ENCODE assay signal across 1 cellular context in genomic region chr1:169163059-169163458, GRCh38.
TF ChIP-seq lines count a peak whose summit lies in the region.

No MANE protein-coding gene starts in this region.

TF ChIP-seq in GM12878, 131 proteins besides CTCF, POLR2A, EP300 and RAD21 (continued from another document):
- TF ChIP-seq REST (IDR thresholded peaks at IDR 0.05; ENCODE audit: low read depth, low read length) (no peak), NR2F1 (conservative IDR thresholded peaks at IDR 0.05) (no peak), SMC3 (IDR thresholded peaks at IDR 0.05; ENCODE audit: borderline replicate concordance, low read length) (no peak), ATF7 (IDR thresholded peaks at IDR 0.05; ENCODE audit: low read depth) (peak; percentile 59), CBX5 (IDR thresholded peaks at IDR 0.05; ENCODE audit: low read depth) (no peak), RCOR1 (conservative IDR thresholded peaks at IDR 0.05; ENCODE audit: low read depth, low read length) (no peak), IKZF1 (conservative IDR thresholded peaks at IDR 0.05) (0 out of 2 replicates have a peak, but pooled peaks have one; percentile 24), HDAC6 (IDR thresholded peaks at IDR 0.05; ENCODE audit: unreplicated experiment) (no peak), CREB1 (IDR thresholded peaks at IDR 0.05; ENCODE audit: low read depth) (peak; percentile 52; the same call in 1 of the 2 replicates), ZZZ3 (IDR thresholded peaks at IDR 0.05; ENCODE audit: control insufficient read depth, insufficient read length, low read depth) (no peak), SMAD5 (IDR thresholded peaks at IDR 0.05; ENCODE audit: low read depth) (no peak), MEF2B (IDR thresholded peaks at IDR 0.05; ENCODE audit: partially characterized antibody, poor library complexity, severe bottlenecking) (no peak), IRF3 (IDR thresholded peaks at IDR 0.05) (no peak), POLR2AphosphoS5 (IDR thresholded peaks at IDR 0.05; ENCODE audit: low read length) (no peak), NFXL1 (IDR thresholded peaks at IDR 0.05; ENCODE audit: borderline replicate concordance) (no peak), KDM1A (IDR thresholded peaks at IDR 0.05; ENCODE audit: borderline replicate concordance) (no peak), RB1 (IDR thresholded peaks at IDR 0.05; ENCODE audit: borderline replicate concordance) (no peak), ZNF274 (IDR thresholded peaks at IDR 0.05; ENCODE audit: insufficient read depth, insufficient read length) (no peak), IKZF2 (IDR thresholded peaks at IDR 0.05) (peak in 1 of 2 experiments; percentile 51; a peak in 2 of 4 replicates), YY1 (IDR thresholded peaks at IDR 0.05; ENCODE audit: low read depth, low read length) (no peak), ZNF384 (IDR thresholded peaks at IDR 0.05; ENCODE audit: borderline replicate concordance, low read depth, low read length) (no peak), SREBF2 (IDR thresholded peaks at IDR 0.05; ENCODE audit: low read length) (no peak), E2F8 (IDR thresholded peaks at IDR 0.05; ENCODE audit: low read depth, partially characterized antibody) (no peak), SREBF1 (IDR thresholded peaks at IDR 0.05; ENCODE audit: low read length) (no peak), CREM (IDR thresholded peaks at IDR 0.05; ENCODE audit: low read depth) (peak; percentile 33; the same call in 1 of the 2 replicates), JUND (IDR thresholded peaks at IDR 0.05; ENCODE audit: low read depth, low read length) (no peak), BHLHE40 (IDR thresholded peaks at IDR 0.05; ENCODE audit: borderline replicate concordance in 1 of 2, low read depth in 2 of 2, low read length in 1 of 2) (no peak), GATAD2B (conservative IDR thresholded peaks at IDR 0.05; ENCODE audit: low read depth) (no peak), LARP7 (IDR thresholded peaks at IDR 0.05) (no peak), JUNB (IDR thresholded peaks at IDR 0.05) (peak; percentile 79), SIX5 (IDR thresholded peaks at IDR 0.05; ENCODE audit: low read depth, low read length, severe bottlenecking) (no peak), SRF (IDR thresholded peaks at IDR 0.05; ENCODE audit: low read depth in 2 of 2, low read length in 2 of 2) (no peak), CHD4 (IDR thresholded peaks at IDR 0.05) (no peak), EGR1 (IDR thresholded peaks at IDR 0.05; ENCODE audit: borderline replicate concordance in 1 of 2, low read depth in 2 of 2, low read length in 2 of 2) (no peak), DPF2 (IDR thresholded peaks at IDR 0.05) (no peak), MYB (IDR thresholded peaks at IDR 0.05; ENCODE audit: borderline replicate concordance, low read depth, low read length) (no peak), ETV6 (conservative IDR thresholded peaks at IDR 0.05 in 1 of 2, IDR thresholded peaks at IDR 0.05 in 1 of 2; ENCODE audit: borderline replicate concordance in 1 of 2, low read depth in 1 of 2) (no peak), ATF3 (IDR thresholded peaks at IDR 0.05; ENCODE audit: borderline replicate concordance, extremely low read depth, low read depth, low read length) (no peak), ZBTB4 (CRISPR knock-in tag; IDR thresholded peaks at IDR 0.05) (no peak), SUPT20H (IDR thresholded peaks at IDR 0.05; ENCODE audit: borderline replicate concordance, control insufficient read depth, low read depth, low read length) (no peak), SMARCA5 (IDR thresholded peaks at IDR 0.05) (no peak), NR2C1 (IDR thresholded peaks at IDR 0.05) (no peak), IRF4 (IDR thresholded peaks at IDR 0.05; ENCODE audit: low read depth, low read length) (peak; percentile 75; the same call in 1 of the 2 replicates), CEBPB (IDR thresholded peaks at IDR 0.05; ENCODE audit: borderline replicate concordance in 1 of 2, low read depth in 2 of 2, low read length in 2 of 2) (no peak), YBX1 (IDR thresholded peaks at IDR 0.05) (no peak), ZBED1 (IDR thresholded peaks at IDR 0.05; ENCODE audit: borderline replicate concordance) (no peak), SIN3A (IDR thresholded peaks at IDR 0.05; ENCODE audit: low read depth, low read length) (no peak), POU2F2 (IDR thresholded peaks at IDR 0.05; ENCODE audit: borderline replicate concordance, low read depth, low read length) (no peak), ZNF217 (IDR thresholded peaks at IDR 0.05) (no peak), MAX (IDR thresholded peaks at IDR 0.05; ENCODE audit: low read depth, low read length) (no peak), ASH2L (IDR thresholded peaks at IDR 0.05; ENCODE audit: borderline replicate concordance, low read depth) (no peak)
- TF ChIP-seq, protein P1, sequence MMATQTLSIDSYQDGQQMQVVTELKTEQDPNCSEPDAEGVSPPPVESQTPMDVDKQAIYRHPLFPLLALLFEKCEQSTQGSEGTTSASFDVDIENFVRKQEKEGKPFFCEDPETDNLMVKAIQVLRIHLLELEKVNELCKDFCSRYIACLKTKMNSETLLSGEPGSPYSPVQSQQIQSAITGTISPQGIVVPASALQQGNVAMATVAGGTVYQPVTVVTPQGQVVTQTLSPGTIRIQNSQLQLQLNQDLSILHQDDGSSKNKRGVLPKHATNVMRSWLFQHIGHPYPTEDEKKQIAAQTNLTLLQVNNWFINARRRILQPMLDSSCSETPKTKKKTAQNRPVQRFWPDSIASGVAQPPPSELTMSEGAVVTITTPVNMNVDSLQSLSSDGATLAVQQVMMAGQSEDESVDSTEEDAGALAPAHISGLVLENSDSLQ (IDR thresholded peaks at IDR 0.05), result peak; percentile 80
- TF ChIP-seq, protein P2, sequence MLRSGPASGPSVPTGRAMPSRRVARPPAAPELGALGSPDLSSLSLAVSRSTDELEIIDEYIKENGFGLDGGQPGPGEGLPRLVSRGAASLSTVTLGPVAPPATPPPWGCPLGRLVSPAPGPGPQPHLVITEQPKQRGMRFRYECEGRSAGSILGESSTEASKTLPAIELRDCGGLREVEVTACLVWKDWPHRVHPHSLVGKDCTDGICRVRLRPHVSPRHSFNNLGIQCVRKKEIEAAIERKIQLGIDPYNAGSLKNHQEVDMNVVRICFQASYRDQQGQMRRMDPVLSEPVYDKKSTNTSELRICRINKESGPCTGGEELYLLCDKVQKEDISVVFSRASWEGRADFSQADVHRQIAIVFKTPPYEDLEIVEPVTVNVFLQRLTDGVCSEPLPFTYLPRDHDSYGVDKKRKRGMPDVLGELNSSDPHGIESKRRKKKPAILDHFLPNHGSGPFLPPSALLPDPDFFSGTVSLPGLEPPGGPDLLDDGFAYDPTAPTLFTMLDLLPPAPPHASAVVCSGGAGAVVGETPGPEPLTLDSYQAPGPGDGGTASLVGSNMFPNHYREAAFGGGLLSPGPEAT (IDR thresholded peaks at IDR 0.05; ENCODE audit: low read depth), result no peak
TF ChIP-seq in GM12878: peak in this region for 8.
